In the genomic region with DNA sequence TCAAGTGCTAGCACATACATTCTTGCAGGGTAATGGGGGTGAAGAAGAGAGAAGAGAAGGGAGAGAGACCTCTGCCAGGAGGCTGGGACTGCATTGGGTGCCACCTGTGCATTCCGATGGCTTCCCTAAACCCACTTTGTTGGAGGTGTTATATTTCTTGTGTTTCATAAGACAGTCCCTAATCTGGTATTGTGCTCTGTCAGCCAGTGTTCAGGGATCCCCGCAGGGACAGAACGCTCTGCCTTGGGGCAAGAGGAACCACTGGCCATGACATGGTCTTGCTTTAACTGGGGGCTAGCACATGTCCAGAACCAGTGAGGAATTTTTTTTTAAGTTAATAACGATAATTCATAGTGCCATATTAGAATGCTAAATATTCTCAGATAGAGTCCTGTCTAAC, we compare ENCODE assay signal across 25 cellular contexts.
"Had no signal": no experiment of that assay in that cellular context is flagged by ENCODE, and none has a peak within 500 bp of the region (broad histone marks: within the 10 kb centered on the region; RNA-seq: fewer than 3 reads in every experiment).

No MANE protein-coding gene starts in this region.

- H3K9me3 Mint-ChIP-seq: natural killer cell; nephron; stimulated activated effector memory CD8-positive, alpha-beta T cell treated with anti-CD3 and anti-CD28 coated beads, Interleukin-12 subunit alpha, Interleukin-12 subunit beta, amount 100 ng/mL, for 72 hours; stimulated activated naive B cell treated with anti-CD40 and anti-IgM and Interleukin-4, amounts not matched to agents 10 μg/mL and 1 μg/mL and 100 μg/mL, for 72 hours; stimulated activated naive CD8-positive, alpha-beta T cell treated with anti-CD3 and anti-CD28 coated beads, Interleukin-15, Interleukin-2, amounts not matched to agents 100 ng/mL and 50 ng/mL, for 24 hours had no signal

- H3K4me1 ChIP-seq: pancreas, prostate gland, right lobe of liver, sigmoid colon, thyroid gland had no signal

- H3K9me3 ChIP-seq: neutrophil, pancreas, prostate gland, right lobe of liver, sigmoid colon, stomach, thoracic aorta, thyroid gland, tibial nerve, upper lobe of left lung had no signal

- H3K27ac Mint-ChIP-seq: naive thymus-derived CD4-positive, alpha-beta T cell; nephron; stimulated activated effector memory CD8-positive, alpha-beta T cell treated with anti-CD3 and anti-CD28 coated beads, Interleukin-12 subunit alpha, Interleukin-12 subunit beta, amount 100 ng/mL, for 72 hours; stimulated activated naive B cell treated with anti-CD40 and anti-IgM and Interleukin-4, amounts not matched to agents 10 μg/mL and 1 μg/mL and 100 μg/mL, for 72 hours; stimulated activated naive CD8-positive, alpha-beta T cell treated with anti-CD3 and anti-CD28 coated beads, Interleukin-15, Interleukin-2, amounts not matched to agents 100 ng/mL and 50 ng/mL, for 24 hours had no signal

- DNase-seq: naive thymus-derived CD4-positive, alpha-beta T cell; natural killer cell; nucleus accumbens; pancreas; right cardiac atrium; right lobe of liver; sigmoid colon; small intestine; stimulated activated CD4-positive, alpha-beta T cell treated with anti-CD3 and anti-CD28 coated beads, Interleukin-15, amount 100 ng/mL, for 24 hours; stimulated activated CD4-positive, alpha-beta T cell treated with anti-CD3 and anti-CD28 coated beads, Interleukin-2, amount 100 ng/mL, for 24 hours; stimulated activated CD4-positive, alpha-beta T cell treated with anti-CD3 and anti-CD28 coated beads, Interleukin-2, amount 100 ng/mL, for 48 hours; stimulated activated CD4-positive, alpha-beta T cell treated with anti-CD3 and anti-CD28 coated beads, Interleukin-4, amount 100 ng/mL, for 24 hours; stimulated activated naive B cell treated with anti-CD40 and anti-IgM and Interleukin-4, amounts not matched to agents 10 μg/mL and 1 μg/mL and 100 μg/mL, for 72 hours; stimulated activated naive CD4-positive, alpha-beta T cell treated with Interleukin-2 at 50 U/mL for 16 hours; stomach; thyroid gland; trophoblast cell had no signal

- H3K27me3 Mint-ChIP-seq: naive thymus-derived CD4-positive, alpha-beta T cell; stimulated activated naive B cell treated with anti-CD40 and anti-IgM and Interleukin-4, amounts not matched to agents 10 μg/mL and 1 μg/mL and 100 μg/mL, for 72 hours; stimulated activated naive CD8-positive, alpha-beta T cell treated with anti-CD3 and anti-CD28 coated beads, Interleukin-15, Interleukin-2, amounts not matched to agents 100 ng/mL and 50 ng/mL, for 24 hours had no signal

- H3K36me3 ChIP-seq: neutrophil, pancreas, prostate gland, thyroid gland had no signal

- ATAC-seq: naive thymus-derived CD4-positive, alpha-beta T cell; natural killer cell; pancreas; right cardiac atrium; stimulated activated effector memory CD8-positive, alpha-beta T cell treated with anti-CD3 and anti-CD28 coated beads, Interleukin-12 subunit alpha, Interleukin-12 subunit beta, amount 100 ng/mL, for 72 hours; stimulated activated naive B cell treated with anti-CD40 and anti-IgM and Interleukin-4, amounts not matched to agents 10 μg/mL and 1 μg/mL and 100 μg/mL, for 72 hours had no signal

- H3K4me3 ChIP-seq: pancreas, prostate gland, right lobe of liver, sigmoid colon, stomach, thoracic aorta, thyroid gland, tibial nerve, upper lobe of left lung had no signal

- H3K27me3 ChIP-seq: neutrophil, pancreas, right lobe of liver, sigmoid colon, stomach, thyroid gland, tibial nerve, upper lobe of left lung had no signal

- H3K36me3 Mint-ChIP-seq: naive thymus-derived CD4-positive, alpha-beta T cell; natural killer cell had no signal

- H3K4me1 Mint-ChIP-seq: naive thymus-derived CD4-positive, alpha-beta T cell had no signal

- H3K27ac ChIP-seq: neutrophil, pancreas, prostate gland, right lobe of liver, sigmoid colon, stomach, thoracic aorta, thyroid gland, tibial nerve, upper lobe of left lung had no signal

- H3K4me3 Mint-ChIP-seq: naive thymus-derived CD4-positive, alpha-beta T cell; natural killer cell; nephron; stimulated activated effector memory CD8-positive, alpha-beta T cell treated with anti-CD3 and anti-CD28 coated beads, Interleukin-12 subunit alpha, Interleukin-12 subunit beta, amount 100 ng/mL, for 72 hours; stimulated activated naive B cell treated with anti-CD40 and anti-IgM and Interleukin-4, amounts not matched to agents 10 μg/mL and 1 μg/mL and 100 μg/mL, for 72 hours; stimulated activated naive CD8-positive, alpha-beta T cell treated with anti-CD3 and anti-CD28 coated beads, Interleukin-15, Interleukin-2, amounts not matched to agents 100 ng/mL and 50 ng/mL, for 24 hours had no signal
